In genomic region chr20:48275325-48275724, GRCh38 we compare ENCODE assay signal across 19 cellular contexts.
DNase-seq lines count a peak whose midpoint lies in the region; ATAC-seq and TF ChIP-seq lines count a peak whose summit lies in the region.
"Had no signal": no experiment of that assay in that cellular context is flagged by ENCODE, and none has a peak within 500 bp of the region (broad histone marks: within the 10 kb centered on the region; RNA-seq: fewer than 3 reads in every experiment).

No MANE protein-coding gene starts in this region.

- H3K4me3 Mint-ChIP-seq in GM23338 = no peak overlapping the region
- H3K4me3 Mint-ChIP-seq in activated CD4-positive, alpha-beta T cell treated with anti-CD3 and anti-CD28 coated beads, Interleukin-2, amount 10 ng/mL, durations not matched to agents 24 days and 14 days = no peak overlapping the region
- H3K4me3 Mint-ChIP-seq in effector memory CD8-positive, alpha-beta T cell = no peak overlapping the region
- H3K4me3 Mint-ChIP-seq: CD14-positive monocyte; stimulated activated naive CD8-positive, alpha-beta T cell treated with anti-CD3 and anti-CD28 coated beads, Interleukin-15, amount 100 ng/mL, for 72 hours had no signal

- H4K12ac ChIP-seq in trophoblast cell (ENCODE audit: low read depth, low read length) = no peak overlapping the region

- 0 out of 2 replicates have a peak overlapping the region, but pooled peaks have one; percentile 1 for H3K4me3 ChIP-seq in GM23338
- no peak overlapping the region for H3K4me3 ChIP-seq in astrocyte of the spinal cord (ENCODE audit: low read depth, low read length)
- peak overlapping the region; percentile 34 for H3K4me3 ChIP-seq in iPS-18a (ENCODE audit: low read length)
- no peak overlapping the region for H3K4me3 ChIP-seq in trophoblast cell (ENCODE audit: low read depth, low read length)
- H3K4me3 ChIP-seq: body of pancreas, heart right ventricle, left ventricle myocardium inferior, tibial nerve had no signal

- peak overlapping the region; percentile 65 for H2BK12ac ChIP-seq in trophoblast cell (ENCODE audit: low read length)

- ATAC-seq in GM23338 = no peak
- ATAC-seq in foreskin keratinocyte = no peak
- ATAC-seq in effector memory CD8-positive, alpha-beta T cell (replicated peaks) = no peak
- ATAC-seq: body of pancreas; stimulated activated naive CD8-positive, alpha-beta T cell treated with anti-CD3 and anti-CD28 coated beads, Interleukin-15, amount 100 ng/mL, for 72 hours had no signal

- H3K27ac ChIP-seq in GM23338 (ENCODE audit: low read depth) (no peak overlapping the region), iPS-18a (ENCODE audit: low read length) (no peak overlapping the region), trophoblast cell (ENCODE audit: low read depth, low read length) (no peak overlapping the region), foreskin keratinocyte (no peak overlapping the region)
- H3K27ac ChIP-seq: body of pancreas, neutrophil, tibial nerve had no signal

- H3K27me3 ChIP-seq in GM23338 (ENCODE audit: insufficient read depth) (no peaks in the 10 kb centered on the region), iPS-18a (ENCODE audit: control insufficient read depth, insufficient read depth, low read length) (no peaks in the 10 kb centered on the region), trophoblast cell (ENCODE audit: insufficient read depth, low read length) (no peaks in the 10 kb centered on the region), foreskin keratinocyte (peaks cover 4% of the 10 kb centered on the region)
- H3K27me3 ChIP-seq: body of pancreas, neutrophil, tibial nerve had no signal

- H3K14ac ChIP-seq in trophoblast cell (ENCODE audit: low read length) = peak overlapping the region; percentile 22

- H2AFZ ChIP-seq in GM23338 = peak overlapping the region; percentile 98
- H2AFZ ChIP-seq in trophoblast cell (ENCODE audit: insufficient read depth, low read length, poor library complexity) = no peak overlapping the region

- H3K4me1 Mint-ChIP-seq in GM23338 = peaks cover 16% of the 10 kb centered on the region
- H3K4me1 Mint-ChIP-seq in activated CD4-positive, alpha-beta T cell treated with anti-CD3 and anti-CD28 coated beads, Interleukin-2, amount 10 ng/mL, durations not matched to agents 24 days and 14 days = no peaks in the 10 kb centered on the region
- H3K4me1 Mint-ChIP-seq in effector memory CD8-positive, alpha-beta T cell (ENCODE audit: low read depth in 2 of 2) = no peaks in the 10 kb centered on the region
- H3K4me1 Mint-ChIP-seq: CD14-positive monocyte; stimulated activated naive CD8-positive, alpha-beta T cell treated with anti-CD3 and anti-CD28 coated beads, Interleukin-15, amount 100 ng/mL, for 72 hours had no signal

- peaks cover 4% of the 10 kb centered on the region; the same call in 2 of the 3 replicates for H3K36me3 Mint-ChIP-seq in GM23338 (ENCODE audit: low read depth)
- H3K36me3 Mint-ChIP-seq in activated CD4-positive, alpha-beta T cell treated with anti-CD3 and anti-CD28 coated beads, Interleukin-2, amount 10 ng/mL, durations not matched to agents 24 days and 14 days (ENCODE audit: low read depth) = no peaks in the 10 kb centered on the region
- no peaks in the 10 kb centered on the region for H3K36me3 Mint-ChIP-seq in effector memory CD8-positive, alpha-beta T cell (ENCODE audit: insufficient read depth)
- H3K36me3 Mint-ChIP-seq: CD14-positive monocyte had no signal

- 0 out of 2 replicates have a peak, but pooled peaks cover 3% of the 10 kb centered on the region for H3K9me2 ChIP-seq in GM23338 (ENCODE audit: insufficient read depth)

- H3K9me3 ChIP-seq in iPS-18a (ENCODE audit: control insufficient read depth, low read depth, low read length) (no peaks in the 10 kb centered on the region), trophoblast cell (ENCODE audit: insufficient read depth, low read depth, low read length) (no peaks in the 10 kb centered on the region)
- H3K9me3 ChIP-seq: body of pancreas, heart right ventricle, left ventricle myocardium inferior, neutrophil, tibial nerve had no signal

- H4K8ac ChIP-seq in trophoblast cell (ENCODE audit: low read depth, low read length) = peak overlapping the region; percentile 30

- no peak for TF ChIP-seq CTCF in GM23338 (conservative IDR thresholded peaks at IDR 0.05; ENCODE audit: low read depth in 2 of 2)
- no peak for TF ChIP-seq CTCF in astrocyte of the spinal cord (IDR thresholded peaks at IDR 0.05; ENCODE audit: low read depth, low read length)
- no peak for TF ChIP-seq CTCF in foreskin keratinocyte (conservative IDR thresholded peaks at IDR 0.05)

- intact Hi-C loops in activated CD4-positive, alpha-beta T cell treated with anti-CD3 and anti-CD28 coated beads, Interleukin-2, amount 10 ng/mL, durations not matched to agents 24 days and 14 days (cut with micrococcal nuclease) = no loop called here

- no peak overlapping the region for H2BK5ac ChIP-seq in trophoblast cell (ENCODE audit: low read depth, low read length, poor library complexity)

- no peaks in the 10 kb centered on the region for H3K27me3 Mint-ChIP-seq in GM23338 (ENCODE audit: insufficient read depth, low read depth, poor library complexity)
- peaks cover 4% of the 10 kb centered on the region for H3K27me3 Mint-ChIP-seq in activated CD4-positive, alpha-beta T cell treated with anti-CD3 and anti-CD28 coated beads, Interleukin-2, amount 10 ng/mL, durations not matched to agents 24 days and 14 days
- peaks cover 50 to 53% of the 10 kb centered on the region in 2 donors for H3K27me3 Mint-ChIP-seq in effector memory CD8-positive, alpha-beta T cell

- peak overlapping the region; percentile 13 for H4K91ac ChIP-seq in trophoblast cell (ENCODE audit: low read depth, low read length)

- no peak overlapping the region for H3K18ac ChIP-seq in trophoblast cell (ENCODE audit: low read length)

- H3K36me3 ChIP-seq in GM23338 (ENCODE audit: insufficient read depth) = no peaks in the 10 kb centered on the region; the same call in 1 of the 2 replicates
- H3K36me3 ChIP-seq in iPS-18a (ENCODE audit: control insufficient read depth, low read depth, low read length) = no peaks in the 10 kb centered on the region
- no peaks in the 10 kb centered on the region for H3K36me3 ChIP-seq in trophoblast cell (ENCODE audit: control insufficient read depth in 1 of 2, insufficient read depth in 2 of 2, low read length in 2 of 2)
- H3K36me3 ChIP-seq: heart right ventricle, left ventricle myocardium inferior, neutrophil, tibial nerve had no signal

- peaks cover 12% of the 10 kb centered on the region for H3K79me1 ChIP-seq in trophoblast cell (ENCODE audit: low read length)

- H3K4me2 ChIP-seq in GM23338 (peak overlapping the region; percentile 51; the same call in 1 of the 2 replicates), trophoblast cell (ENCODE audit: low read length) (no peak overlapping the region)

- H3K4ac ChIP-seq in trophoblast cell (ENCODE audit: low read depth, low read length) = no peak overlapping the region

- no peak overlapping the region for H3K23ac ChIP-seq in trophoblast cell (ENCODE audit: low read length)

- peak overlapping the region; percentile 26 for H2AK5ac ChIP-seq in trophoblast cell (ENCODE audit: low read length)

- peaks cover 11% of the 10 kb centered on the region; the same call in 2 of the 3 replicates for H3K9me3 Mint-ChIP-seq in GM23338
- no peaks in the 10 kb centered on the region for H3K9me3 Mint-ChIP-seq in activated CD4-positive, alpha-beta T cell treated with anti-CD3 and anti-CD28 coated beads, Interleukin-2, amount 10 ng/mL, durations not matched to agents 24 days and 14 days
- no peaks in the 10 kb centered on the region for H3K9me3 Mint-ChIP-seq in effector memory CD8-positive, alpha-beta T cell

- no peaks in the 10 kb centered on the region for H3K79me2 ChIP-seq in GM23338 (replicated peaks; ENCODE audit: insufficient read depth)
- H3K79me2 ChIP-seq in trophoblast cell (ENCODE audit: control insufficient read depth, insufficient read depth, low read length, poor library complexity) = no peaks in the 10 kb centered on the region

- WGBS in trophoblast cell (ENCODE audit: extremely low coverage, insufficient coverage, insufficient read length) = no CpG with 5 or more reads among the region's 2 CpGs

- peaks cover 8% of the 10 kb centered on the region for H3K4me1 ChIP-seq in GM23338 (ENCODE audit: insufficient read depth)
- H3K4me1 ChIP-seq in iPS-18a (ENCODE audit: control insufficient read depth, low read depth, low read length) = peaks cover 17% of the 10 kb centered on the region
- H3K4me1 ChIP-seq in trophoblast cell (ENCODE audit: control insufficient read depth in 1 of 2, insufficient read depth in 2 of 2, low read length in 2 of 2) = peaks cover 16 to 26% of the 10 kb centered on the region in 2 experiments
- peaks cover 5% of the 10 kb centered on the region for H3K4me1 ChIP-seq in foreskin keratinocyte
- H3K4me1 ChIP-seq: body of pancreas had no signal

- no peaks in the 10 kb centered on the region for H3F3A ChIP-seq in GM23338 (replicated peaks; ENCODE audit: low read depth)

- DNase-seq in GM23338 (ENCODE audit: low spot score) (no peak), astrocyte of the spinal cord (ENCODE audit: low read depth, low spot score) (peak; percentile 14), trophoblast cell (no peak), foreskin keratinocyte (no peak), iPS-NIHi11 (ENCODE audit: low spot score) (no peak)
- no peak for DNase-seq in activated CD4-positive, alpha-beta T cell treated with anti-CD3 and anti-CD28 coated beads, Interleukin-2, amount 10 ng/mL, durations not matched to agents 24 days and 14 days
- no peak for DNase-seq in effector memory CD8-positive, alpha-beta T cell
- DNase-seq: ACHN; body of pancreas; heart right ventricle; IMR-90; left ventricle myocardium inferior; NCI-H526; stimulated activated CD4-positive, alpha-beta T cell treated with anti-CD3 and anti-CD28 coated beads, Interleukin-4, amount 100 ng/mL, for 4 hours; stimulated activated naive CD8-positive, alpha-beta T cell treated with anti-CD3 and anti-CD28 coated beads, Interleukin-15, amount 100 ng/mL, for 72 hours had no signal

- in situ Hi-C loops in astrocyte of the spinal cord (cut with HindIII; ENCODE audit: low sequenced_read_pairs) = no loop called here

- no peak overlapping the region for H3K27ac Mint-ChIP-seq in GM23338
- no peak overlapping the region for H3K27ac Mint-ChIP-seq in activated CD4-positive, alpha-beta T cell treated with anti-CD3 and anti-CD28 coated beads, Interleukin-2, amount 10 ng/mL, durations not matched to agents 24 days and 14 days
- H3K27ac Mint-ChIP-seq in effector memory CD8-positive, alpha-beta T cell = no peak overlapping the region
- H3K27ac Mint-ChIP-seq: stimulated activated naive CD8-positive, alpha-beta T cell treated with anti-CD3 and anti-CD28 coated beads, Interleukin-15, amount 100 ng/mL, for 72 hours had no signal

- H2BK120ac ChIP-seq in trophoblast cell (ENCODE audit: insufficient read depth, low read length, poor library complexity) = no peak overlapping the region

- H3K9ac ChIP-seq in iPS-18a (ENCODE audit: low read length) (peak overlapping the region; percentile 28), trophoblast cell (ENCODE audit: low read length) (no peak overlapping the region)

- no peaks in the 10 kb centered on the region for H4K20me1 ChIP-seq in GM23338 (replicated peaks; ENCODE audit: insufficient read depth)

TF ChIP-seq in GM23338, 12 proteins besides CTCF, POLR2A, EP300 and RAD21 (continues in another document):
- TF ChIP-seq JUNB (IDR thresholded peaks at IDR 0.05; ENCODE audit: unreplicated experiment) = no peak
- TF ChIP-seq POLR2AphosphoS5 (IDR thresholded peaks at IDR 0.05; ENCODE audit: low read depth) = no peak
- TF ChIP-seq EZH2 (IDR thresholded peaks at IDR 0.05; ENCODE audit: low read depth, unreplicated experiment) = no peak

Comparison
In these comparisons a context has a peak if more than half of its experiments do, and no peak if none do; other contexts are left out.
1. H3K4me3 ChIP-seq: peak in GM23338 (single experiment) and iPS-18a (single experiment); none in astrocyte of the spinal cord (single experiment) and trophoblast cell (single experiment).